Comparison of ENCODE assay signal across 21 cellular contexts in the genomic region with DNA sequence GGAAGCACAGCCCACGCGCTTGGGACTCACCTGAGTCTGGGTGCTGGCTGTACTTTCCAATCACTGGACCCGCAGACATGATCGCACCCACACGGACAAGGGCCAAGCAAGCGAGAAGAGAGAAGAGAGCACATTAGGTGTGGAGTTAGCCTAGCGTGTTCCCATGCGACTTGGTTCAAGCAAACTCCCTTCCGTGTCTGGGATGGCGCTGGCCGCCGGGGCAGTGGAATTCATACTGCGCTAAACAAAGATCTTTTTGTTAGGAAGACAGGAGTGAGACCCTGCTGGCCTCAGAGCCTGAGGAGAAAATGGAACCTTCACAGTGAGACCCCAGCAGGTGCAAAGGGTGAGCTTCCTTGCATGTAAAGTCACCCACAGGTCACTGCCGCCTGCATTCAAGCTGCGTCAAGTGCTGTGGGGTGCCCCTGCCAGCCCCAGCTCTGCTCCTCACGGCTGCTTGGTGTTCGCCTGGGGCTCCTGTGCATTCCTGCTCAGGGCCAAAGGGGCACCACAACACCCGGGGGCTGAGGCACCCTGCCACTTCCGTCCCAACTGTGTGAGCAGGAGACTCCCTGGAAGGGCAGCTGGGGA. TPM values are rescaled to one million over a fixed set of nuclear protein-coding genes. Genes with fewer than 3 reads are reported as not detected.
DNase-seq lines count a peak whose midpoint lies in the region; ATAC-seq and TF ChIP-seq lines count a peak whose summit lies in the region.
"Had no signal": no experiment of that assay in that cellular context is flagged by ENCODE, and none has a peak within 500 bp of the region (broad histone marks: within the 10 kb centered on the region; RNA-seq: fewer than 3 reads in every experiment).

No MANE protein-coding gene starts in this region.

- no peak overlapping the region for H3K27ac Mint-ChIP-seq in natural killer cell treated with Interleukin-12 subunit alpha and Interleukin-12 subunit beta and Interleukin-15 and Interleukin-18, amount 100 ng/mL, for 72 hours
- H3K27ac Mint-ChIP-seq in natural killer cell (no peak overlapping the region), endodermal cell (no peak overlapping the region), neural crest cell (ENCODE audit: unreplicated experiment) (peak overlapping the region; percentile 45)
- no peak overlapping the region for H3K27ac Mint-ChIP-seq in activated CD4-positive, alpha-beta T cell treated with anti-CD3 and anti-CD28 coated beads for 36 hours
- H3K27ac Mint-ChIP-seq: activated naive CD8-positive, alpha-beta T cell treated with anti-CD3 and anti-CD28 coated beads, Interleukin-2, amount 50 U/mL, for 24 hours had no signal

- H3K27me3 ChIP-seq in endodermal cell (ENCODE audit: control insufficient read depth, insufficient read depth, low read length, poor library complexity, severe bottlenecking) (no peaks in the 10 kb centered on the region), H7 (ENCODE audit: control insufficient read depth, insufficient read depth, low read length) (no peaks in the 10 kb centered on the region)
- H3K27me3 ChIP-seq: BLaER1 treated with 17β-estradiol and CSF1 and Interleukin-3, amounts not matched to agents 10 nM and 100 nM; neutrophil; stomach; upper lobe of left lung had no signal

- POLR2A ChIA-PET in activated CD4-positive, alpha-beta T cell treated with anti-CD3 and anti-CD28 coated beads for 36 hours (lab: Charles Lee), result interaction anchor here (0.7 kb wide), 1 partner anchor 433 kb away, joined by 5 read pairs; no protein-coding TSS in a partner anchor

- H3K4me1 ChIP-seq in endodermal cell (ENCODE audit: control insufficient read depth, insufficient read depth, low read length), result peaks cover 9% of the 10 kb centered on the region

- 94 to 98% methylated on average over 17 to 19 of the region's 19 CpGs for WGBS in endodermal cell (ENCODE audit: insufficient coverage in 1 of 2, insufficient read length in 1 of 2), 2 experiments

- intact Hi-C loops in natural killer cell (cut with micrococcal nuclease), result no loop called here
- intact Hi-C loops in activated CD4-positive, alpha-beta T cell treated with anti-CD3 and anti-CD28 coated beads for 36 hours (cut with DNase I, micrococcal nuclease), result no loop called here

- TF ChIP-seq CTCF in natural killer cell (IDR thresholded peaks at IDR 0.05) (no peak), endodermal cell (conservative IDR thresholded peaks at IDR 0.05) (no peak), neural crest cell (conservative IDR thresholded peaks at IDR 0.05) (no peak)

- no peaks in the 10 kb centered on the region for H3K36me3 Mint-ChIP-seq in natural killer cell treated with Interleukin-12 subunit alpha and Interleukin-12 subunit beta and Interleukin-15 and Interleukin-18, amount 100 ng/mL, for 72 hours
- H3K36me3 Mint-ChIP-seq in natural killer cell (no peaks in the 10 kb centered on the region), endodermal cell (ENCODE audit: low read depth) (peaks cover 21% of the 10 kb centered on the region), neural crest cell (ENCODE audit: low read depth) (peaks cover 5% of the 10 kb centered on the region)
- H3K36me3 Mint-ChIP-seq in activated CD4-positive, alpha-beta T cell treated with anti-CD3 and anti-CD28 coated beads for 36 hours (ENCODE audit: low read depth), result no peaks in the 10 kb centered on the region

- no peaks in the 10 kb centered on the region for H3K9me3 ChIP-seq in endodermal cell (ENCODE audit: control insufficient read depth, low read length)
- H3K9me3 ChIP-seq: BLaER1 treated with 17β-estradiol and CSF1 and Interleukin-3, amounts not matched to agents 10 nM and 100 nM; left ventricle myocardium inferior; mucosa of descending colon; neutrophil; stomach; upper lobe of left lung had no signal

- CTCF ChIA-PET in activated CD4-positive, alpha-beta T cell treated with anti-CD3 and anti-CD28 coated beads for 36 hours (lab: Charles Lee), result interaction anchor here (1.0 to 1.9 kb wide), 7 partner anchors 9 to 653 kb away, joined by 3 to 7 read pairs (median 4); no protein-coding TSS in a partner anchor

- no peaks in the 10 kb centered on the region for H3K27me3 Mint-ChIP-seq in natural killer cell treated with Interleukin-12 subunit alpha and Interleukin-12 subunit beta and Interleukin-15 and Interleukin-18, amount 100 ng/mL, for 72 hours
- no peaks in the 10 kb centered on the region for H3K27me3 Mint-ChIP-seq in natural killer cell (ENCODE audit: low read depth in 2 of 2)
- no peaks in the 10 kb centered on the region for H3K27me3 Mint-ChIP-seq in endodermal cell (ENCODE audit: insufficient read depth)
- H3K27me3 Mint-ChIP-seq in neural crest cell (ENCODE audit: low read depth), result no peaks in the 10 kb centered on the region
- H3K27me3 Mint-ChIP-seq in activated CD4-positive, alpha-beta T cell treated with anti-CD3 and anti-CD28 coated beads for 36 hours, result no peaks in the 10 kb centered on the region
- H3K27me3 Mint-ChIP-seq: activated naive CD8-positive, alpha-beta T cell treated with anti-CD3 and anti-CD28 coated beads, Interleukin-2, amount 50 U/mL, for 24 hours had no signal

- H3K36me3 ChIP-seq in endodermal cell (ENCODE audit: control insufficient read depth, insufficient read depth, low read length) (no peaks in the 10 kb centered on the region), H7 (replicated peaks; ENCODE audit: control insufficient read depth, insufficient read depth, low read length) (peaks cover 9% of the 10 kb centered on the region)
- H3K36me3 ChIP-seq: neutrophil had no signal

- H3K4me3 ChIP-seq in endodermal cell (ENCODE audit: low read length) (no peak overlapping the region), H7 (ENCODE audit: insufficient read depth, low read depth, low read length) (no peak overlapping the region)
- H3K4me3 ChIP-seq: BLaER1 treated with 17β-estradiol and CSF1 and Interleukin-3, amounts not matched to agents 10 nM and 100 nM; coronary artery; left ventricle myocardium inferior; mucosa of descending colon; SK-N-MC; stomach; upper lobe of left lung had no signal

- no peak overlapping the region for H3K9ac ChIP-seq in endodermal cell (ENCODE audit: extremely low read depth, low read length, poor library complexity, severe bottlenecking)
- H3K9ac ChIP-seq: BLaER1 treated with 17β-estradiol and CSF1 and Interleukin-3, amounts not matched to agents 10 nM and 100 nM had no signal

- H3K4me3 Mint-ChIP-seq in natural killer cell treated with Interleukin-12 subunit alpha and Interleukin-12 subunit beta and Interleukin-15 and Interleukin-18, amount 100 ng/mL, for 72 hours, result no peak overlapping the region
- no peak overlapping the region for H3K4me3 Mint-ChIP-seq in natural killer cell
- H3K4me3 Mint-ChIP-seq in endodermal cell, result no peak overlapping the region
- peak overlapping the region; percentile 31 for H3K4me3 Mint-ChIP-seq in neural crest cell
- no peak overlapping the region for H3K4me3 Mint-ChIP-seq in activated CD4-positive, alpha-beta T cell treated with anti-CD3 and anti-CD28 coated beads for 36 hours
- H3K4me3 Mint-ChIP-seq: activated naive CD8-positive, alpha-beta T cell treated with anti-CD3 and anti-CD28 coated beads, Interleukin-2, amount 50 U/mL, for 24 hours had no signal

- ATAC-seq in natural killer cell treated with Interleukin-12 subunit alpha and Interleukin-12 subunit beta and Interleukin-15 and Interleukin-18, amount 100 ng/mL, for 72 hours, result no peak
- ATAC-seq in natural killer cell (no peak), HG03354 (IDR thresholded peaks at IDR 0.05; ENCODE audit: poor library complexity, severe bottlenecking, unreplicated experiment) (no peak), GM19397 (IDR thresholded peaks at IDR 0.05; ENCODE audit: unreplicated experiment) (no peak)
- no peak for ATAC-seq in activated CD4-positive, alpha-beta T cell treated with anti-CD3 and anti-CD28 coated beads for 36 hours
- ATAC-seq: activated naive CD8-positive, alpha-beta T cell treated with anti-CD3 and anti-CD28 coated beads, Interleukin-2, amount 50 U/mL, for 24 hours; mucosa of descending colon had no signal

- H3K4me1 Mint-ChIP-seq in natural killer cell treated with Interleukin-12 subunit alpha and Interleukin-12 subunit beta and Interleukin-15 and Interleukin-18, amount 100 ng/mL, for 72 hours (ENCODE audit: low read depth in 2 of 2), result no peaks in the 10 kb centered on the region
- no peaks in the 10 kb centered on the region for H3K4me1 Mint-ChIP-seq in natural killer cell
- H3K4me1 Mint-ChIP-seq in endodermal cell, result peaks cover 9% of the 10 kb centered on the region
- peaks cover 50% of the 10 kb centered on the region for H3K4me1 Mint-ChIP-seq in neural crest cell
- no peaks in the 10 kb centered on the region for H3K4me1 Mint-ChIP-seq in activated CD4-positive, alpha-beta T cell treated with anti-CD3 and anti-CD28 coated beads for 36 hours
- H3K4me1 Mint-ChIP-seq: activated naive CD8-positive, alpha-beta T cell treated with anti-CD3 and anti-CD28 coated beads, Interleukin-2, amount 50 U/mL, for 24 hours had no signal

- H3K27ac ChIP-seq in endodermal cell (ENCODE audit: low read depth, low read length), result peak overlapping the region; percentile 5
- H3K27ac ChIP-seq: BLaER1 treated with 17β-estradiol and CSF1 and Interleukin-3, amounts not matched to agents 10 nM and 100 nM; coronary artery; left ventricle myocardium inferior; neutrophil; SK-N-MC; stomach had no signal

- no peaks in the 10 kb centered on the region for H3K9me3 Mint-ChIP-seq in natural killer cell treated with Interleukin-12 subunit alpha and Interleukin-12 subunit beta and Interleukin-15 and Interleukin-18, amount 100 ng/mL, for 72 hours
- H3K9me3 Mint-ChIP-seq in natural killer cell, result no peaks in the 10 kb centered on the region
- no peaks in the 10 kb centered on the region for H3K9me3 Mint-ChIP-seq in endodermal cell
- no peaks in the 10 kb centered on the region for H3K9me3 Mint-ChIP-seq in neural crest cell
- no peaks in the 10 kb centered on the region for H3K9me3 Mint-ChIP-seq in activated CD4-positive, alpha-beta T cell treated with anti-CD3 and anti-CD28 coated beads for 36 hours (ENCODE audit: low read depth)
- H3K9me3 Mint-ChIP-seq: activated naive CD8-positive, alpha-beta T cell treated with anti-CD3 and anti-CD28 coated beads, Interleukin-2, amount 50 U/mL, for 24 hours had no signal

- DNase-seq in natural killer cell treated with Interleukin-12 subunit alpha and Interleukin-12 subunit beta and Interleukin-15 and Interleukin-18, amount 100 ng/mL, for 72 hours (ENCODE audit: low spot score), result peak; percentile 37
- DNase-seq in natural killer cell, result no peak
- DNase-seq in endodermal cell, result peak; percentile 42
- no peak for DNase-seq in neural crest cell (ENCODE audit: low read depth, low spot score)
- DNase-seq in H7, result no peak
- DNase-seq in activated CD4-positive, alpha-beta T cell treated with anti-CD3 and anti-CD28 coated beads for 36 hours, result no peak
- DNase-seq: activated CD4-positive, alpha-beta T cell treated with anti-CD3 and anti-CD28 coated beads, Interleukin-2, amount 50 U/mL, for 4 hours; activated naive CD8-positive, alpha-beta T cell treated with anti-CD3 and anti-CD28 coated beads, Interleukin-2, amount 50 U/mL, for 24 hours; HCEC 1CT; KG1; left ventricle myocardium inferior; NCI-H526; stomach had no signal

RNA-seq across cellular contexts. Expression of a gene that starts 26.4 kb away (rescaled TPM):
- total RNA-seq in natural killer cell treated with Interleukin-12 subunit alpha and Interleukin-12 subunit beta and Interleukin-15 and Interleukin-18, amount 100 ng/mL, for 72 hours, result 10 to 100 TPM; 16.4 to 25.2 TPM
- 10 to 100 TPM in 2 of 3 donors, 1 to 10 TPM in 1; 8.3 to 15.3 (median 11.3) TPM for total RNA-seq in natural killer cell
- 10 to 100 TPM; 16.0 to 21.5 TPM for total RNA-seq in endodermal cell
- polyA plus RNA-seq in endodermal cell (2013, experiment 1 of 2), result 18.5 TPM
- polyA plus RNA-seq in endodermal cell (2013, experiment 2 of 2), result 18.2 TPM
- 26.3 and 27.9 TPM in 2 replicates for total RNA-seq in neural crest cell
- 20.9 and 37.9 TPM in 2 replicates for total RNA-seq in H7 (2014; rRNA removed; shearing (Covaris generic))
- total RNA-seq in activated CD4-positive, alpha-beta T cell treated with anti-CD3 and anti-CD28 coated beads for 36 hours, result 10 to 100 TPM; 22.2 to 23.2 TPM

RNA-seq across cellular contexts. Expression of a gene that starts 57.7 kb away (rescaled TPM):
- not detected for total RNA-seq in natural killer cell treated with Interleukin-12 subunit alpha and Interleukin-12 subunit beta and Interleukin-15 and Interleukin-18, amount 100 ng/mL, for 72 hours
- total RNA-seq in natural killer cell, result under 1 TPM in 2 of 3 donors, not detected in 1; 0.66 to 0.75 TPM
- total RNA-seq in endodermal cell, result 100 to 1,000 TPM; 253 to 304 TPM
- 836 TPM for polyA plus RNA-seq in endodermal cell (2013, experiment 1 of 2)
- 726 TPM for polyA plus RNA-seq in endodermal cell (2013, experiment 2 of 2)
- 655 and 665 TPM in 2 replicates for total RNA-seq in neural crest cell
- total RNA-seq in H7 (2014; rRNA removed; shearing (Covaris generic)), result 1,817 and 1,848 TPM in 2 replicates
- under 1 TPM in 1 of 2 experiments, not detected in 1; 0.09 TPM for total RNA-seq in activated CD4-positive, alpha-beta T cell treated with anti-CD3 and anti-CD28 coated beads for 36 hours

Comparison
In these comparisons a context has a peak if more than half of its experiments do, and no peak if none do; other contexts are left out.
1. DNase-seq: peak in natural killer cell treated with Interleukin-12 subunit alpha and Interleukin-12 subunit beta and Interleukin-15 and Interleukin-18, amount 100 ng/mL, for 72 hours (single experiment) and endodermal cell (single experiment); none in natural killer cell (single experiment), neural crest cell (single experiment), H7 (single experiment) and activated CD4-positive, alpha-beta T cell treated with anti-CD3 and anti-CD28 coated beads for 36 hours (single experiment).
2. RNA of a gene that starts 57.7 kb away (total RNA-seq): 1,817 to 1,848 TPM in H7, 655 to 665 TPM in neural crest cell and 253 to 304 TPM in endodermal cell; 0.66 to 0.75 TPM in natural killer cell, 0.09 TPM in activated CD4-positive, alpha-beta T cell treated with anti-CD3 and anti-CD28 coated beads for 36 hours and not detected in natural killer cell treated with Interleukin-12 subunit alpha and Interleukin-12 subunit beta and Interleukin-15 and Interleukin-18, amount 100 ng/mL, for 72 hours; every median in the first group is over 100 times any median in the second.